1 cellular context compared by ENCODE assay signal in the genomic region with DNA sequence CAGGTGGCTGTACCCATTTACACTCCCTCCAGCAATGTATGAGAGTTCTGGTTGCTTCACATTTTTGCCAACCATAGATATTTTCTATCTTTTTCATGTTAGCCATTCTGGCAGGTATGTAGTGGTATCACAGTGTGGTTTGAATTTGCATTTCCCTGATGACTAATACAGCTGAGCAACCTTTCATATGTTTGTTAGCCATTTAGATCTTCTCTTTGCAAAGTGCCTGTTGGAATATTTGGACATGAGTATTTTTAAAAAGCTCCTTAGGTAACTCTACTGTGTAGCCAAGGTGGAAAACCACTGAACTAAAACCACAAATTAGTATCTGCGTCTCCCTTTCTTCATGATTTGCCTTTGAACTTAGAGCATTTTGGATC.
TF ChIP-seq lines count a peak whose summit lies in the region.

No MANE protein-coding gene starts in this region.

TF ChIP-seq in WTC11, 78 proteins besides CTCF, POLR2A, EP300 and RAD21 (continued from another document):
- no peak for TF ChIP-seq ZBTB43 (CRISPR knock-in tag; IDR thresholded peaks at IDR 0.05)
- TF ChIP-seq, protein P1, sequence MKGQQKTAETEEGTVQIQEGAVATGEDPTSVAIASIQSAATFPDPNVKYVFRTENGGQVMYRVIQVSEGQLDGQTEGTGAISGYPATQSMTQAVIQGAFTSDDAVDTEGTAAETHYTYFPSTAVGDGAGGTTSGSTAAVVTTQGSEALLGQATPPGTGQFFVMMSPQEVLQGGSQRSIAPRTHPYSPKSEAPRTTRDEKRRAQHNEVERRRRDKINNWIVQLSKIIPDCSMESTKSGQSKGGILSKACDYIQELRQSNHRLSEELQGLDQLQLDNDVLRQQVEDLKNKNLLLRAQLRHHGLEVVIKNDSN (CRISPR knock-in tag; IDR thresholded peaks at IDR 0.05), result no peak
- TF ChIP-seq OVOL2 (CRISPR knock-in tag; IDR thresholded peaks at IDR 0.05; ENCODE audit: borderline replicate concordance), result no peak
TF ChIP-seq in WTC11: peak in this region for 0.
